In genomic region chr7:102991540-102992214, GRCh38 we compare ENCODE assay signal across 9 cellular contexts.
DNase-seq lines count a peak whose midpoint lies in the region; ATAC-seq and TF ChIP-seq lines count a peak whose summit lies in the region.
"Had no signal": no experiment of that assay in that cellular context is flagged by ENCODE, and none has a peak within 500 bp of the region (broad histone marks: within the 10 kb centered on the region; RNA-seq: fewer than 3 reads in every experiment).

No MANE protein-coding gene starts in this region.

- H3K4me3 Mint-ChIP-seq in activated CD4-positive, alpha-beta T cell treated with anti-CD3 and anti-CD28 coated beads for 36 hours: no peak overlapping the region

- 43% methylated on average over 2 of the region's 2 CpGs for WGBS in smooth muscle cell (ENCODE audit: low lambda C conversion rate)

- no peak overlapping the region for H2AFZ ChIP-seq in smooth muscle cell (ENCODE audit: low read depth)

- no peak overlapping the region for H3K27ac Mint-ChIP-seq in activated CD4-positive, alpha-beta T cell treated with anti-CD3 and anti-CD28 coated beads for 36 hours

- H3K4me1 Mint-ChIP-seq in activated CD4-positive, alpha-beta T cell treated with anti-CD3 and anti-CD28 coated beads for 36 hours: no peaks in the 10 kb centered on the region

- intact Hi-C loops in activated CD4-positive, alpha-beta T cell treated with anti-CD3 and anti-CD28 coated beads for 36 hours (cut with DNase I, micrococcal nuclease): loop anchor here in 1 of 2 experiments (1.0 kb wide), 1 partner anchor 156 kb away; no protein-coding TSS in a partner anchor

- no peaks in the 10 kb centered on the region for H3K27me3 Mint-ChIP-seq in activated CD4-positive, alpha-beta T cell treated with anti-CD3 and anti-CD28 coated beads for 36 hours

- H3K4me2 ChIP-seq in smooth muscle cell: peak overlapping the region; percentile 36

- no peaks in the 10 kb centered on the region for H4K20me1 ChIP-seq in smooth muscle cell (ENCODE audit: low read depth)

- H3K4me3 ChIP-seq in smooth muscle cell: no peak overlapping the region

- H3K36me3 ChIP-seq in smooth muscle cell (ENCODE audit: low read depth): no peaks in the 10 kb centered on the region

- DNase-seq in activated CD4-positive, alpha-beta T cell treated with anti-CD3 and anti-CD28 coated beads for 36 hours: peak; percentile 30
- no peak for DNase-seq in activated CD4-positive, alpha-beta T cell treated with anti-CD3 and anti-CD28 coated beads, Interleukin-2, amount 50 U/mL, for 1 hour
- DNase-seq in NCI-H460 (ENCODE audit: extremely low read depth, low read depth): peak; percentile 88
- DNase-seq in epidermal melanocyte (ENCODE audit: insufficient read length, low spot score): peak; percentile 29
- DNase-seq in smooth muscle cell (lab: John Stamatoyannopoulos, UW; ENCODE audit: unreplicated experiment): no peak
- DNase-seq in stimulated activated CD4-positive, alpha-beta T cell treated with anti-CD3 and anti-CD28 coated beads, Interleukin-4, amount 100 ng/mL, for 24 hours: no peak
- DNase-seq in activated CD4-positive, CD25-positive, alpha-beta regulatory T cell treated with anti-CD3 and anti-CD28 coated beads, Interleukin-2, amount 50 U/mL, for 72 hours: no peak
- DNase-seq: left cardiac atrium had no signal

- POLR2A ChIA-PET in activated CD4-positive, alpha-beta T cell treated with anti-CD3 and anti-CD28 coated beads for 36 hours (lab: Charles Lee): no interaction called here

- peak overlapping the region; percentile 42 for H3K9ac ChIP-seq in smooth muscle cell (ENCODE audit: low read depth)

- CTCF ChIA-PET in activated CD4-positive, alpha-beta T cell treated with anti-CD3 and anti-CD28 coated beads for 36 hours (lab: Charles Lee): no interaction called here

- H3F3A ChIP-seq in smooth muscle cell (ENCODE audit: low read depth): peaks cover 5% of the 10 kb centered on the region

- peak overlapping the region; percentile 77 for H3K27ac ChIP-seq in smooth muscle cell (ENCODE audit: low read depth)

- H3K27me3 ChIP-seq in smooth muscle cell (ENCODE audit: low read depth): no peaks in the 10 kb centered on the region

- no peaks in the 10 kb centered on the region for H3K36me3 Mint-ChIP-seq in activated CD4-positive, alpha-beta T cell treated with anti-CD3 and anti-CD28 coated beads for 36 hours (ENCODE audit: low read depth)

- H3K79me2 ChIP-seq in smooth muscle cell (ENCODE audit: low read depth): no peaks in the 10 kb centered on the region

- ATAC-seq in activated CD4-positive, alpha-beta T cell treated with anti-CD3 and anti-CD28 coated beads for 36 hours: peak; percentile 91
- no peak for ATAC-seq in HG02763 (IDR thresholded peaks at IDR 0.05; ENCODE audit: unreplicated experiment)

- no peaks in the 10 kb centered on the region for H3K9me3 Mint-ChIP-seq in activated CD4-positive, alpha-beta T cell treated with anti-CD3 and anti-CD28 coated beads for 36 hours (ENCODE audit: low read depth)

- H3K9me3 ChIP-seq in smooth muscle cell (replicated peaks; ENCODE audit: low read depth): no peaks in the 10 kb centered on the region

- H3K4me1 ChIP-seq in smooth muscle cell (ENCODE audit: low read depth): no peaks in the 10 kb centered on the region

- TF ChIP-seq CTCF in smooth muscle cell (IDR thresholded peaks at IDR 0.05; ENCODE audit: borderline replicate concordance, insufficient read depth, poor library complexity, severe bottlenecking): no peak

Comparison
In these comparisons a context has a peak if more than half of its experiments do, and no peak if none do; other contexts are left out.
1. DNase-seq: peak in activated CD4-positive, alpha-beta T cell treated with anti-CD3 and anti-CD28 coated beads for 36 hours (single experiment), NCI-H460 (single experiment) and epidermal melanocyte (single experiment); none in activated CD4-positive, alpha-beta T cell treated with anti-CD3 and anti-CD28 coated beads, Interleukin-2, amount 50 U/mL, for 1 hour (single experiment), smooth muscle cell (single experiment), stimulated activated CD4-positive, alpha-beta T cell treated with anti-CD3 and anti-CD28 coated beads, Interleukin-4, amount 100 ng/mL, for 24 hours (single experiment) and activated CD4-positive, CD25-positive, alpha-beta regulatory T cell treated with anti-CD3 and anti-CD28 coated beads, Interleukin-2, amount 50 U/mL, for 72 hours (single experiment).